In the genomic region with DNA sequence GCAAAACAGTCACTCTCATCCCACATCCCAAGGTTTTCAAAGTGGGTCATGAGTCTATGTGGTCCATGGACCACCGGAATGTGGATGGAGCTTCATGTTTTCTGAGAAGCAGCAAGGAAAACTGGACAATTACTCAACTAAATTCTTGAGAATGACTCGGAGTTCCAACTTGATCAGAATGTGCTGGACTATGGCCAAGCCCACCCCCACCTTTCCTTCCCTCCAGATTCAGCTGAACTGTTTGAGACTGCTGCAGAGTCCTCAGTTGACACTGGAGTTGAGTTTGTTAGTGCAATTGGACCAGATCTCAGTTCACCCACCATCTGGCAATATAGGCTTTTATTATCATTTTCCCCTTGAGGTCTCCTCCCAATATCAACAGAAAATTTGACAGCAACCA, we compare ENCODE assay signal across 13 cellular contexts. TPM values are rescaled to one million over a fixed set of nuclear protein-coding genes. Genes with fewer than 3 reads are reported as not detected.
DNase-seq lines count a peak whose midpoint lies in the region; ATAC-seq and TF ChIP-seq lines count a peak whose summit lies in the region.
"Had no signal": no experiment of that assay in that cellular context is flagged by ENCODE, and none has a peak within 500 bp of the region (broad histone marks: within the 10 kb centered on the region; RNA-seq: fewer than 3 reads in every experiment).

No MANE protein-coding gene starts in this region.

- no peak overlapping the region for H3K4me3 ChIP-seq in adrenal gland
- no peak overlapping the region for H3K4me3 ChIP-seq in osteoblast (ENCODE audit: insufficient read depth, low read length)
- H3K4me3 ChIP-seq: stomach had no signal

- no peaks in the 10 kb centered on the region for H3K36me3 ChIP-seq in adrenal gland (replicated peaks in 1 of 2)
- H3K36me3 ChIP-seq in osteoblast (ENCODE audit: insufficient read depth, low read length) = no peaks in the 10 kb centered on the region
- H3K36me3 ChIP-seq: stomach had no signal

- no peak for TF ChIP-seq POLR2A in adrenal gland (IDR thresholded peaks at IDR 0.05)

- peak overlapping the region; percentile 16 for H3K4me2 ChIP-seq in osteoblast (ENCODE audit: insufficient read depth, low read length)
- H3K4me2 ChIP-seq: SK-N-SH had no signal

- H3K4me1 ChIP-seq in adrenal gland (replicated peaks in 1 of 2) = peaks cover 0 to 5% of the 10 kb centered on the region in 2 donors
- H3K4me1 ChIP-seq in osteoblast (ENCODE audit: insufficient read depth, low read length) = peaks cover 12% of the 10 kb centered on the region

- no peak overlapping the region for H2AFZ ChIP-seq in osteoblast (ENCODE audit: low read length)

- TF ChIP-seq CTCF in adrenal gland (IDR thresholded peaks at IDR 0.05) = no peak
- no peak for TF ChIP-seq CTCF in osteoblast (IDR thresholded peaks at IDR 0.05; ENCODE audit: extremely low read depth, low read depth, low read length)

- intact Hi-C loops in adrenal gland (cut with DNase I) (no loop called here), left colon (cut with DNase I, micrococcal nuclease) (no loop called here)

- H4K20me1 ChIP-seq in osteoblast (ENCODE audit: insufficient read depth, low read length) = no peaks in the 10 kb centered on the region

- 58 to 69% (median 64%) methylated on average over 2 of the region's 2 CpGs for WGBS in adrenal gland, 4 donors

- H3K9me3 ChIP-seq in adrenal gland (replicated peaks in 1 of 3) (no peaks in the 10 kb centered on the region), osteoblast (ENCODE audit: low read depth, low read length) (no peaks in the 10 kb centered on the region)
- H3K9me3 ChIP-seq: SK-N-SH, stomach had no signal

- no peaks in the 10 kb centered on the region for H3K79me2 ChIP-seq in osteoblast (ENCODE audit: insufficient read depth, low read length)

- no peak overlapping the region for H3K27ac ChIP-seq in adrenal gland
- H3K27ac ChIP-seq in osteoblast (ENCODE audit: low read depth, low read length) = no peak overlapping the region
- H3K27ac ChIP-seq: stomach had no signal

- no peak for ATAC-seq in left colon
- ATAC-seq: activated naive CD4-positive, alpha-beta T cell treated with anti-CD3 and anti-CD28 coated beads, Interleukin-2, amount 50 U/mL, for 72 hours had no signal

- DNase-seq in EH (ENCODE audit: low read depth) (peak; percentile 68), adrenal gland (peak in 5 of 7 donors; percentile 25 to 69 (median 43)), fibroblast of the conjunctiva (ENCODE audit: low read depth) (peak; percentile 20), osteoblast (ENCODE audit: insufficient read length, low spot score, missing footprints) (no peak), GDM1 (lab: John Stamatoyannopoulos, UW) (no peak), inferior parietal cortex (ENCODE audit: extremely low spot score) (no peak), left colon (no peak)
- DNase-seq in activated T-cell treated with anti-CD3 and anti-CD28 coated beads, Interleukin-2, amount 50 U/mL, for 48 hours = no peak
- DNase-seq: activated CD4-positive, alpha-beta T cell treated with anti-CD3 and anti-CD28 coated beads for 48 hours; hypothalamus; SK-N-SH; stomach had no signal

- H3K27me3 ChIP-seq in adrenal gland (no peaks in the 10 kb centered on the region), osteoblast (ENCODE audit: insufficient read depth, low read length) (no peaks in the 10 kb centered on the region)
- H3K27me3 ChIP-seq: stomach had no signal

RNA-seq across cellular contexts. Expression of a gene that starts 9.0 kb away (rescaled TPM):
- total RNA-seq in adrenal gland (10 to 100 TPM; 10.5 to 41.6 (median 26.0) TPM), osteoblast (under 0.01 and 0.36 TPM in 2 replicates), left colon (1 to 10 TPM; 1.5 to 2.0 TPM)
- 10 to 100 TPM in 1 of 3 donors, 1 to 10 TPM in 2; 4.3 to 12.3 (median 7.4) TPM for polyA plus RNA-seq in adrenal gland
- total RNA-seq: activated naive CD4-positive, alpha-beta T cell treated with anti-CD3 and anti-CD28 coated beads, Interleukin-2, amount 50 U/mL, for 72 hours had no signal
- polyA plus RNA-seq: SK-N-SH had no signal

RNA-seq across cellular contexts. Expression of a gene that starts 9.4 kb away (rescaled TPM):
- total RNA-seq in adrenal gland (10 to 100 TPM in 7 of 8 donors, 1 to 10 TPM in 1; 6.0 to 51.0 (median 19.6) TPM), osteoblast (not detected in 2 replicates), left colon (under 1 TPM; 0.56 to 0.61 TPM)
- polyA plus RNA-seq in adrenal gland = 10 to 100 TPM in 2 of 3 donors, 1 to 10 TPM in 1; 4.3 to 53.6 (median 35.1) TPM
- total RNA-seq: activated naive CD4-positive, alpha-beta T cell treated with anti-CD3 and anti-CD28 coated beads, Interleukin-2, amount 50 U/mL, for 72 hours had no signal
- polyA plus RNA-seq: SK-N-SH had no signal

Comparison
In these comparisons a context has a peak if more than half of its experiments do, and no peak if none do; other contexts are left out.
1. DNase-seq: peak in EH (single experiment), adrenal gland (5 of 7) and fibroblast of the conjunctiva (single experiment); none in osteoblast (single experiment), activated T-cell treated with anti-CD3 and anti-CD28 coated beads, Interleukin-2, amount 50 U/mL, for 48 hours (0 of 2), GDM1 (single experiment), inferior parietal cortex (single experiment) and left colon (0 of 2).